8 cellular contexts compared by ENCODE assay signal in the genomic region with DNA sequence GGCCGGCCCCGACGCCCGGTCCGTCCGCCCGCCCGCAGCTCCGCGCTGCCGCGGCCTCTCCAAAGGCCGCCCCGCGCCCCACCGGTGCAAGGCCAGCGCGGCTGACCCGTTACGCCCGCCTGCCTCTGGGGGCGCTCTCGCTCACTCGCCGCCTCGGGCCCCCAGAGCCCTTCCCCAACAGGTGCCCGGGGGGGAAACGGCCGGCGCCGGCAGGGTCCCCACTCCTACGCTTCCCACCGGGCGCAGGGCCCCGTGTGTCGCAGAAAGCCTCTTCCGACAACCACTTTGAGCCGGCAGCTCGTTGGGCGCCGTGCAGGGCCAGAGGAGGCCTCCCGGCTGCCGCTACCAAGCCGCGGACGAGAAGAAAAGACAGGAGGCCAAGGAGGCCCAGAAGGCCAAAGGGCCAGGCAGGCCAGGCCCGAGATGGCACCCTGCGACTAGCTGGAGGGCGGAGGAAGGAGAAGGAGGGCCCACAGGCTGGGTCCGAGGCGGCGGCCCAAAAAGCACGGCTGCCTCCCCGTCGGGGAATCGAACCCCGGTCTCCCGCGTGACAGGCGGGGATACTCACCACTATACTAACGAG.
A peak's percentile ranks its signal among the peaks of the same experiment; 100 is the strongest.
DNase-seq lines count a peak whose midpoint lies in the region; ATAC-seq and TF ChIP-seq lines count a peak whose summit lies in the region.

No MANE protein-coding gene starts in this region.

- 0 to 1% methylated on average over 40 to 56 of the region's 61 CpGs for WGBS in aorta, 2 donors

- H3K4me3 Mint-ChIP-seq in osteocyte (ENCODE audit: unreplicated experiment): peak overlapping the region; percentile 79

- intact Hi-C loops in aorta (cut with DNase I): no loop called here

- DNase-seq in HuH-7.5 (ENCODE audit: low spot score): peak; percentile 88
- peak; percentile 88 for DNase-seq in activated CD8-positive, alpha-beta memory T cell treated with anti-CD3 and anti-CD28 coated beads, Interleukin-2, amount 50 U/mL, for 48 hours
- DNase-seq in fibroblast of the aortic adventitia (ENCODE audit: low read depth): peak; percentile 42
- DNase-seq in osteocyte (ENCODE audit: extremely low spot score, unreplicated experiment): no peak
- DNase-seq in aorta: peak; percentile 48 to 84

- no peaks in the 10 kb centered on the region for H3K4me1 ChIP-seq in aorta (ENCODE audit: control insufficient read depth in 1 of 2, insufficient read depth in 2 of 2, low read length in 2 of 2)

- H3K27me3 ChIP-seq in aorta (ENCODE audit: control insufficient read depth in 1 of 2, insufficient read depth in 2 of 2, low read length in 1 of 2): no peaks in the 10 kb centered on the region

- TF ChIP-seq CTCF in GM12872 (IDR thresholded peaks at IDR 0.05; ENCODE audit: insufficient read depth, low read depth, low read length) (peak; percentile 57), fibroblast of the aortic adventitia (IDR thresholded peaks at IDR 0.05; ENCODE audit: insufficient read depth, low read length) (peak; percentile 38), osteocyte (IDR thresholded peaks at IDR 0.05) (peak; percentile 54)

- ATAC-seq in aorta (ENCODE audit: low FRiP score): no peak
- no peak for ATAC-seq in GM19395 (IDR thresholded peaks at IDR 0.05; ENCODE audit: unreplicated experiment)
- no peak for ATAC-seq in HG03460 (IDR thresholded peaks at IDR 0.05; ENCODE audit: unreplicated experiment)

- no peak overlapping the region for H3K27ac ChIP-seq in aorta (ENCODE audit: low read depth in 1 of 2, low read length in 2 of 2)

- no peaks in the 10 kb centered on the region for H3K9me3 Mint-ChIP-seq in osteocyte (ENCODE audit: unreplicated experiment)

- no peaks in the 10 kb centered on the region for H3K36me3 ChIP-seq in aorta (ENCODE audit: control insufficient read depth in 1 of 2, insufficient read depth in 2 of 2, low read length in 1 of 2)

- H3K9me3 ChIP-seq in aorta (ENCODE audit: control insufficient read depth, low read length): peaks cover 6% of the 10 kb centered on the region

- H3K4me3 ChIP-seq in fibroblast of the aortic adventitia (ENCODE audit: low read depth, low read length) (peak overlapping the region; percentile 55), aorta (ENCODE audit: low read length in 2 of 2) (peak overlapping the region in 1 of 2 donors; percentile 44)

- H3K4me1 Mint-ChIP-seq in osteocyte (ENCODE audit: unreplicated experiment): peaks cover 5% of the 10 kb centered on the region

- peaks cover 36% of the 10 kb centered on the region for H3K27me3 Mint-ChIP-seq in osteocyte (ENCODE audit: unreplicated experiment)

- no peaks in the 10 kb centered on the region for H3K36me3 Mint-ChIP-seq in osteocyte (ENCODE audit: unreplicated experiment)

- H3K27ac Mint-ChIP-seq in osteocyte (ENCODE audit: unreplicated experiment): no peak overlapping the region
